In the genomic region with DNA sequence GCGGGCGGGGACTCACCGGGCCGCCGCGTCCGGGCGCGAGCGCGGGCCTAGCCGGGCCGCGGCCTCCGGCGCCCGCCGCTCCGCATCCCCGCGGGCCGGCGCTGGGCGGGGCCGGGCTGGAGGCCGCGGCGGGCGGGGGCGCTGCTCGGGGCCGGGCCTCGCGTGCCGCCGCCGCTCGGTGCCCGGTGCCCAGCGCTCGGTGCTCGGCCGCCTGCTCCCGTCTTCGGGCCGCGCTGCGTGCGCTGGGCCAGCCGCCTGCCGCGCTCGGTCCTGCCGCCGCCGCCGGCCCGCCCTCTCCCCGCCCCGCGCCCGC, we compare ENCODE assay signal across 8 cellular contexts. TPM values are rescaled to one million over a fixed set of nuclear protein-coding genes. Genes with fewer than 3 reads are reported as not detected.
DNase-seq lines count a peak whose midpoint lies in the region; ATAC-seq and TF ChIP-seq lines count a peak whose summit lies in the region.

AKT1 (minus strand) TSS at position 281 of the 313 bp plus-strand sequence. CDS start 3,105 bp downstream, outside the sequence.

- intact Hi-C loops in heart left ventricle (cut with DNase I), result no loop called here

- H3K4me1 ChIP-seq in heart left ventricle, result peaks cover 6 to 81% (median 61%) of the 10 kb centered on the region in 12 donors

- CTCF ChIA-PET in AG04450 (lab: Charles Lee), result interaction anchor here (1.3 to 2.6 kb wide), 2 partner anchors 24 to 27 kb away, joined by 3 to 11 read pairs; no protein-coding TSS in a partner anchor
- CTCF ChIA-PET in activated CD8-positive, alpha-beta T cell treated with anti-CD3 and anti-CD28 coated beads, Interleukin-2, amount 10 ng/mL, durations not matched to agents 7 days and 5 days (lab: Charles Lee), result interaction anchor here (1.5 kb wide), 1 partner anchor 27 kb away, joined by 9 read pairs; no protein-coding TSS in a partner anchor

- H3K4me1 Mint-ChIP-seq in activated CD8-positive, alpha-beta T cell treated with anti-CD3 and anti-CD28 coated beads, Interleukin-2, amount 10 ng/mL, durations not matched to agents 7 days and 5 days (ENCODE audit: low read depth), result peaks cover 45% of the 10 kb centered on the region

- TF ChIP-seq CTCF in AG04450 (IDR thresholded peaks at IDR 0.05; ENCODE audit: low read depth, low read length) (no peak), HFF-Myc (IDR thresholded peaks at IDR 0.05; ENCODE audit: low read depth, low read length, missing control alignments) (no peak), heart left ventricle (IDR thresholded peaks at IDR 0.05) (no peak)

- no peaks in the 10 kb centered on the region; the same call in 1 of the 2 replicates for H3K9me3 ChIP-seq in AG04450 (ENCODE audit: control insufficient read depth, insufficient read depth, low read length)
- H3K9me3 ChIP-seq in heart left ventricle, result no peaks in the 10 kb centered on the region

- H3K27me3 ChIP-seq in AG04450 (ENCODE audit: control insufficient read depth, insufficient read depth, low read length) (no peaks in the 10 kb centered on the region), heart left ventricle (no peaks in the 10 kb centered on the region)

- DNase-seq in AG04450 (ENCODE audit: low read depth, low spot score), result no peak
- no peak for DNase-seq in HFF-Myc (ENCODE audit: extremely low read depth, low read depth)
- no peak for DNase-seq in activated CD8-positive, alpha-beta T cell treated with anti-CD3 and anti-CD28 coated beads, Interleukin-2, amount 10 ng/mL, durations not matched to agents 7 days and 5 days
- no peak for DNase-seq in heart left ventricle
- DNase-seq in renal cortical epithelial cell (ENCODE audit: low read depth), result no peak
- DNase-seq in NCI-H1105 (lab: John Stamatoyannopoulos, UW), result no peak
- DNase-seq in epidermal melanocyte (ENCODE audit: insufficient read length, low spot score), result no peak
- DNase-seq in activated CD4-positive, alpha-beta T cell treated with anti-CD3 and anti-CD28 coated beads, Interleukin-2, amount 50 U/mL, for 1 hour, result no peak

- ATAC-seq in activated CD8-positive, alpha-beta T cell treated with anti-CD3 and anti-CD28 coated beads, Interleukin-2, amount 10 ng/mL, durations not matched to agents 7 days and 5 days, result no peak
- ATAC-seq in heart left ventricle, result no peak

- peak within 1 kb of the TSS; percentile 94 for H3K4me3 Mint-ChIP-seq in activated CD8-positive, alpha-beta T cell treated with anti-CD3 and anti-CD28 coated beads, Interleukin-2, amount 10 ng/mL, durations not matched to agents 7 days and 5 days

- H3K27me3 Mint-ChIP-seq in activated CD8-positive, alpha-beta T cell treated with anti-CD3 and anti-CD28 coated beads, Interleukin-2, amount 10 ng/mL, durations not matched to agents 7 days and 5 days (ENCODE audit: low read depth), result peaks cover 10% of the 10 kb centered on the region

- H3K4me3 ChIP-seq in AG04450 (ENCODE audit: low read depth, low read length), result peak within 1 kb of the TSS; percentile 79
- H3K4me3 ChIP-seq in HFF-Myc (replicated peaks; ENCODE audit: low read depth, low read length), result peak within 1 kb of the TSS; percentile 76
- H3K4me3 ChIP-seq in heart left ventricle, result peak within 1 kb of the TSS; percentile 47 to 98 (median 80)

- H3K36me3 ChIP-seq in heart left ventricle, result peaks cover 0 to 22% (median 15%) of the 10 kb centered on the region in 9 donors

- H3K27ac ChIP-seq in AG04450 (ENCODE audit: low read depth, low read length) (peak within 1 kb of the TSS; percentile 31), heart left ventricle (peak within 1 kb of the TSS; percentile 61 to 98 (median 88))

- WGBS in heart left ventricle, 4 donors, result 0 to 1% (median 0%) methylated on average over 17 to 61 of the region's 62 CpGs

- TF ChIP-seq POLR2A in heart left ventricle (IDR thresholded peaks at IDR 0.05), result no peak

- POLR2A ChIA-PET in AG04450 (lab: Yijun Ruan, JAX), result interaction anchor here (0.6 kb wide), 1 partner anchor 9 kb away, joined by 4 read pairs; no protein-coding TSS in a partner anchor
- POLR2A ChIA-PET in activated CD8-positive, alpha-beta T cell treated with anti-CD3 and anti-CD28 coated beads, Interleukin-2, amount 10 ng/mL, durations not matched to agents 7 days and 5 days (lab: Charles Lee), result interaction anchor here (1.0 kb wide), 1 partner anchor 43 kb away, joined by 3 read pairs; the partner anchor contains the start of gene SIVA1

- H3K27ac Mint-ChIP-seq in activated CD8-positive, alpha-beta T cell treated with anti-CD3 and anti-CD28 coated beads, Interleukin-2, amount 10 ng/mL, durations not matched to agents 7 days and 5 days, result peak within 1 kb of the TSS; percentile 82

- H3K36me3 Mint-ChIP-seq in activated CD8-positive, alpha-beta T cell treated with anti-CD3 and anti-CD28 coated beads, Interleukin-2, amount 10 ng/mL, durations not matched to agents 7 days and 5 days (ENCODE audit: low read depth), result peaks cover 14% of the 10 kb centered on the region

- H3K9me3 Mint-ChIP-seq in activated CD8-positive, alpha-beta T cell treated with anti-CD3 and anti-CD28 coated beads, Interleukin-2, amount 10 ng/mL, durations not matched to agents 7 days and 5 days (ENCODE audit: insufficient read depth), result no peaks in the 10 kb centered on the region

RNA-seq across cellular contexts. Expression of gene AKT1, which starts in this region (rescaled TPM):
- polyA plus RNA-seq in AG04450 (2011; rRNA removed) (104 and 129 TPM in 2 replicates), heart left ventricle (100 to 1,000 TPM; 108 to 129 TPM)
- 162 and 248 TPM in 2 replicates for polyA minus RNA-seq in AG04450 (2011; rRNA and poly(A)+ RNA removed)
- 100 to 1,000 TPM; 217 to 222 TPM for total RNA-seq in activated CD8-positive, alpha-beta T cell treated with anti-CD3 and anti-CD28 coated beads, Interleukin-2, amount 10 ng/mL, durations not matched to agents 7 days and 5 days
- total RNA-seq in heart left ventricle (100 to 1,000 TPM; 115 to 173 (median 143) TPM), renal cortical epithelial cell (191 and 261 TPM in 2 replicates)
